ENCODE assay signal across 27 cellular contexts in genomic region chr19:39196320-39196719, GRCh38. TPM values are rescaled to one million over a fixed set of nuclear protein-coding genes. Genes with fewer than 3 reads are reported as not detected.
DNase-seq lines count a peak whose midpoint lies in the region; ATAC-seq, FAIRE-seq and TF ChIP-seq lines count a peak whose summit lies in the region.
"Had no signal": no experiment of that assay in that cellular context is flagged by ENCODE, and none has a peak within 500 bp of the region (broad histone marks: within the 10 kb centered on the region; RNA-seq: fewer than 3 reads in every experiment).

No MANE protein-coding gene starts in this region.

- intact Hi-C loops in pancreas (cut with DNase I): no loop called here

- H3K27ac Mint-ChIP-seq in T-helper 17 cell: no peak overlapping the region
- H3K27ac Mint-ChIP-seq: activated CD4-positive, alpha-beta T cell treated with anti-CD3 and anti-CD28 coated beads, Interleukin-2, amount 10 ng/mL, durations not matched to agents 24 days and 14 days; activated naive CD4-positive, alpha-beta T cell treated with anti-CD3 and anti-CD28 coated beads, Interleukin-2, amount 10 ng/mL, durations not matched to agents 7 days and 5 days; activated T-cell treated with anti-CD3 and anti-CD28 coated beads, Interleukin-2, amount 50 U/mL, for 72 hours; immature natural killer cell; T-helper 2 cell treated with Interferon-gamma antibody and Interleukin-4, amounts not matched to agents 5 μg/mL and 100 μg/mL, for 36 hours had no signal

- peaks cover 30% of the 10 kb centered on the region for H3K27me3 ChIP-seq in HUES48 (ENCODE audit: control insufficient read depth, insufficient read depth, low read length)
- H3K27me3 ChIP-seq in iPS-15b (ENCODE audit: control insufficient read depth, insufficient read depth, low read length): peaks cover 16% of the 10 kb centered on the region
- H3K27me3 ChIP-seq in pancreas: no peaks in the 10 kb centered on the region

- H3K9me3 ChIP-seq in HUES48 (ENCODE audit: control insufficient read depth, insufficient read depth, low read length) (no peaks in the 10 kb centered on the region), T-helper 17 cell (ENCODE audit: control insufficient read depth, low read length, poor library complexity, severe bottlenecking) (no peaks in the 10 kb centered on the region), iPS-15b (ENCODE audit: control insufficient read depth, insufficient read depth, low read length) (no peaks in the 10 kb centered on the region), pancreas (no peaks in the 10 kb centered on the region)
- H3K9me3 ChIP-seq: heart right ventricle, left lung, sigmoid colon had no signal

- 12 to 16% methylated on average over 7 of the region's 7 CpGs for WGBS in pancreas, 2 donors

- H3K4me1 Mint-ChIP-seq in T-helper 17 cell: peaks cover 25% of the 10 kb centered on the region

- peaks cover 72% of the 10 kb centered on the region for H3K27me3 Mint-ChIP-seq in T-helper 17 cell

- H3K9ac ChIP-seq in HUES48 (ENCODE audit: low read depth, low read length) (no peak overlapping the region), iPS-15b (ENCODE audit: low read depth, low read length) (no peak overlapping the region)

- ATAC-seq in T-helper 17 cell (peak; percentile 21), pancreas (no peak)
- ATAC-seq: heart right ventricle had no signal

- DNase-seq in T-helper 17 cell (no peak), pancreas (peak in 2 of 6 donors; percentile 33 to 62), SIG-M5 treated with dmso at 0.1 percent for 504 hours (lab: John Stamatoyannopoulos, UW; ENCODE audit: unreplicated experiment) (no peak)
- no peak for DNase-seq in activated T-cell treated with anti-CD3 and anti-CD28 coated beads, Interleukin-2, amount 50 U/mL, for 48 hours
- DNase-seq in stimulated activated CD4-positive, alpha-beta T cell treated with anti-CD3 and anti-CD28 coated beads, Interleukin-4, amount 100 ng/mL, for 4 hours: no peak
- DNase-seq: activated CD4-positive, alpha-beta T cell treated with anti-CD3 and anti-CD28 coated beads, Interleukin-2, amount 10 ng/mL, durations not matched to agents 24 days and 14 days; activated naive CD4-positive, alpha-beta T cell treated with anti-CD3 and anti-CD28 coated beads, Interleukin-2, amount 10 ng/mL, durations not matched to agents 7 days and 5 days; dermis blood vessel endothelial cell; GF-D8; heart right ventricle; immature natural killer cell; Kasumi-1; left lung; NCI-H187; NCI-H2171 treated with DMSO at 0.1 percent for 48 hours; sigmoid colon; trophoblast cell had no signal

- no peak for TF ChIP-seq CTCF in pancreas (IDR thresholded peaks at IDR 0.05)

- H3K4me1 ChIP-seq in HUES48 (ENCODE audit: control insufficient read depth, insufficient read depth, low read length) (peaks cover 8% of the 10 kb centered on the region; the same call in 1 of the 2 replicates), iPS-15b (ENCODE audit: control insufficient read depth, insufficient read depth, low read length) (peaks cover 4% of the 10 kb centered on the region), pancreas (peaks cover 7 to 24% (median 10%) of the 10 kb centered on the region in 3 donors)

- H3K36me3 Mint-ChIP-seq in T-helper 17 cell (ENCODE audit: low read depth): peaks cover 4% of the 10 kb centered on the region
- H3K36me3 Mint-ChIP-seq: activated naive CD4-positive, alpha-beta T cell treated with anti-CD3 and anti-CD28 coated beads, Interleukin-2, amount 10 ng/mL, durations not matched to agents 7 days and 5 days had no signal

- H3K4me3 ChIP-seq in HUES48 (ENCODE audit: low read depth, low read length) (peak overlapping the region; percentile 60; the same call in 1 of the 2 replicates), iPS-15b (ENCODE audit: low read depth, low read length) (peak overlapping the region; percentile 13), pancreas (no peak overlapping the region)
- H3K4me3 ChIP-seq: heart right ventricle, left lung, sigmoid colon had no signal

- H3K4me3 Mint-ChIP-seq in T-helper 17 cell: peak overlapping the region; percentile 79
- H3K4me3 Mint-ChIP-seq: activated CD4-positive, alpha-beta T cell treated with anti-CD3 and anti-CD28 coated beads, Interleukin-2, amount 10 ng/mL, durations not matched to agents 24 days and 14 days; activated naive CD4-positive, alpha-beta T cell treated with anti-CD3 and anti-CD28 coated beads, Interleukin-2, amount 10 ng/mL, durations not matched to agents 7 days and 5 days; T-helper 2 cell treated with Interferon-gamma antibody and Interleukin-4, amounts not matched to agents 5 μg/mL and 100 μg/mL, for 36 hours had no signal

- no peak overlapping the region for H3K27ac ChIP-seq in HUES48 (ENCODE audit: low read depth, low read length)
- peak overlapping the region in 3 of 4 donors; percentile 50 to 60 (median 58) for H3K27ac ChIP-seq in pancreas
- H3K27ac ChIP-seq: heart right ventricle, left lung, sigmoid colon had no signal

- H3K36me3 ChIP-seq in HUES48 (ENCODE audit: control insufficient read depth, insufficient read depth, low read length): no peaks in the 10 kb centered on the region
- H3K36me3 ChIP-seq in iPS-15b (ENCODE audit: control insufficient read depth, insufficient read depth, low read length): no peaks in the 10 kb centered on the region
- H3K36me3 ChIP-seq in pancreas: no peaks in the 10 kb centered on the region
- H3K36me3 ChIP-seq: heart right ventricle, left lung, sigmoid colon had no signal

- no peak for FAIRE-seq in pancreas (lab: Jason Lieb, UNC)
- FAIRE-seq: HTR-8/SVneo had no signal

RNA-seq across cellular contexts. Expression of gene NCCRP1, which starts 0.4 kb away (rescaled TPM):
- not detected for total RNA-seq in T-helper 17 cell
- total RNA-seq in pancreas: 1 to 10 TPM; 1.6 to 8.5 (median 4.1) TPM
- polyA plus RNA-seq in pancreas: 1 to 10 TPM in 1 of 2 donors, under 1 TPM in 1; 0.96 to 1.7 TPM
- total RNA-seq: activated CD4-positive, alpha-beta T cell treated with anti-CD3 and anti-CD28 coated beads, Interleukin-2, amount 10 ng/mL, durations not matched to agents 24 days and 14 days; activated T-cell treated with anti-CD3 and anti-CD28 coated beads, Interleukin-2, amount 50 U/mL, for 72 hours; cardiac septum; dermis blood vessel endothelial cell; H4; heart right ventricle; left lung; mononuclear cell; posterior vena cava had no signal
- polyA plus RNA-seq: immature natural killer cell, neural cell had no signal

RNA-seq across cellular contexts. Expression of gene SYCN, which starts 7.7 kb away (rescaled TPM):
- total RNA-seq in T-helper 17 cell (not detected), pancreas (1,000 to 10,000 TPM; 1,282 to 3,883 (median 2,778) TPM)
- 1,000 to 10,000 TPM; 1,825 to 2,558 TPM for polyA plus RNA-seq in pancreas
- total RNA-seq: activated CD4-positive, alpha-beta T cell treated with anti-CD3 and anti-CD28 coated beads, Interleukin-2, amount 10 ng/mL, durations not matched to agents 24 days and 14 days; activated T-cell treated with anti-CD3 and anti-CD28 coated beads, Interleukin-2, amount 50 U/mL, for 72 hours; cardiac septum; dermis blood vessel endothelial cell; H4; left lung; mononuclear cell; posterior vena cava; sigmoid colon had no signal
- polyA plus RNA-seq: heart right ventricle, immature natural killer cell, neural cell, sigmoid colon had no signal

RNA-seq across cellular contexts. Expression of gene IFNL3, which starts 48.5 kb away (rescaled TPM):
- total RNA-seq in T-helper 17 cell (not detected), pancreas (not detected)
- polyA plus RNA-seq in pancreas: not detected
- total RNA-seq: activated CD4-positive, alpha-beta T cell treated with anti-CD3 and anti-CD28 coated beads, Interleukin-2, amount 10 ng/mL, durations not matched to agents 24 days and 14 days; cardiac septum; dermis blood vessel endothelial cell; H4; heart right ventricle; left lung; mononuclear cell; posterior vena cava; sigmoid colon had no signal
- polyA plus RNA-seq: heart right ventricle, immature natural killer cell, neural cell had no signal

RNA-seq across cellular contexts. Expression of gene IFNL4, which starts 52.3 kb away (rescaled TPM):
- total RNA-seq in T-helper 17 cell (not detected), pancreas (not detected)
- polyA plus RNA-seq in pancreas: under 1 TPM in 1 of 2 donors, not detected in 1; 0.09 TPM
- total RNA-seq: activated CD4-positive, alpha-beta T cell treated with anti-CD3 and anti-CD28 coated beads, Interleukin-2, amount 10 ng/mL, durations not matched to agents 24 days and 14 days; activated T-cell treated with anti-CD3 and anti-CD28 coated beads, Interleukin-2, amount 50 U/mL, for 72 hours; cardiac septum; dermis blood vessel endothelial cell; H4; heart right ventricle; left lung; posterior vena cava; sigmoid colon had no signal
- polyA plus RNA-seq: heart right ventricle, neural cell, sigmoid colon had no signal

Comparison
In these comparisons a context has a peak if more than half of its experiments do, and no peak if none do; other contexts are left out.
1. H3K4me3 ChIP-seq: peak in HUES48 (single experiment) and iPS-15b (single experiment); none in pancreas (0 of 4).
2. RNA of gene SYCN, which starts 7.7 kb away (total RNA-seq): 1,282 to 3,883 TPM in pancreas; not detected in T-helper 17 cell; every median in the first group is over 1,000 times any median in the second.